In genomic region chr1:77039739-77040138, GRCh38 we compare ENCODE assay signal across 11 cellular contexts.
DNase-seq lines count a peak whose midpoint lies in the region; ATAC-seq and TF ChIP-seq lines count a peak whose summit lies in the region.
"Had no signal": no experiment of that assay in that cellular context is flagged by ENCODE, and none has a peak within 500 bp of the region (broad histone marks: within the 10 kb centered on the region; RNA-seq: fewer than 3 reads in every experiment).

No MANE protein-coding gene starts in this region.

- peak overlapping the region; percentile 2; the same call in 1 of the 2 replicates for H3K4me2 ChIP-seq in SK-N-SH
- no peak overlapping the region for H3K4me2 ChIP-seq in OCI-LY7 (ENCODE audit: low read length)

- no peak for TF ChIP-seq RAD21 in SK-N-SH (IDR thresholded peaks at IDR 0.05; ENCODE audit: low read length)

- H3K9me2 ChIP-seq in SK-N-SH (no peaks in the 10 kb centered on the region), OCI-LY7 (ENCODE audit: insufficient read depth, low read length) (no peaks in the 10 kb centered on the region)

- CTCF ChIA-PET in SK-N-SH (lab: Yijun Ruan, JAX), result no interaction called here
- CTCF ChIA-PET in OCI-LY7 (lab: Charles Lee; ENCODE audit: unreplicated experiment), result no interaction called here

- H3K27me3 ChIP-seq in SK-N-SH (ENCODE audit: insufficient read depth), result no peaks in the 10 kb centered on the region

- no peaks in the 10 kb centered on the region for H3K79me2 ChIP-seq in SK-N-SH (ENCODE audit: insufficient read depth)
- H3K79me2 ChIP-seq in OCI-LY7 (ENCODE audit: insufficient read depth, low read depth, low read length), result no peaks in the 10 kb centered on the region

- H2AFZ ChIP-seq in SK-N-SH (ENCODE audit: low read depth) (peak overlapping the region; percentile 68; the same call in 1 of the 2 replicates), OCI-LY7 (ENCODE audit: low read length) (no peak overlapping the region)

- H3K9me3 ChIP-seq in SK-N-SH, result no peaks in the 10 kb centered on the region
- H3K9me3 ChIP-seq in OCI-LY7 (ENCODE audit: low read length), result no peaks in the 10 kb centered on the region

- peak overlapping the region; percentile 19; the same call in 1 of the 2 replicates for H3K9ac ChIP-seq in SK-N-SH

- WGBS in SK-N-SH (ENCODE audit: low lambda C conversion rate), result 28% methylated on average over 8 of the region's 8 CpGs

- TF ChIP-seq EP300 in SK-N-SH (IDR thresholded peaks at IDR 0.05; ENCODE audit: borderline replicate concordance in 1 of 2, low read depth in 1 of 2, low read length in 1 of 2), result peak in 1 of 2 experiments; percentile 83; a peak in 2 of 4 replicates

- TF ChIP-seq CTCF in SK-N-SH (IDR thresholded peaks at IDR 0.05) (no peak), fibroblast of the aortic adventitia (IDR thresholded peaks at IDR 0.05; ENCODE audit: insufficient read depth, low read length) (no peak), OCI-LY7 (conservative IDR thresholded peaks at IDR 0.05; ENCODE audit: low read length) (no peak), GM20000 (IDR thresholded peaks at IDR 0.05; ENCODE audit: extremely low read depth, missing control alignments) (no peak)

- H3K36me3 ChIP-seq in SK-N-SH (replicated peaks in 1 of 2; ENCODE audit: control insufficient read depth in 1 of 2, insufficient read depth in 2 of 2, low read length in 1 of 2) (no peaks in the 10 kb centered on the region), OCI-LY7 (ENCODE audit: insufficient read depth, low read length) (no peaks in the 10 kb centered on the region)

- no peaks in the 10 kb centered on the region for H4K20me1 ChIP-seq in SK-N-SH (ENCODE audit: insufficient read depth)
- H4K20me1 ChIP-seq in OCI-LY7 (ENCODE audit: insufficient read depth, low read length), result no peaks in the 10 kb centered on the region

- H3F3A ChIP-seq in SK-N-SH (replicated peaks; ENCODE audit: insufficient read depth), result peaks cover 13% of the 10 kb centered on the region

- DNase-seq in GM03348 (ENCODE audit: low spot score) (peak; percentile 90), SK-N-SH (no peak), fibroblast of the aortic adventitia (ENCODE audit: low read depth) (peak; percentile 72), renal cortical epithelial cell (ENCODE audit: low read depth) (peak; percentile 97), OCI-LY7 (ENCODE audit: low spot score) (no peak), GM20000 (ENCODE audit: low spot score) (no peak), NK-92 (lab: John Stamatoyannopoulos, UW; ENCODE audit: unreplicated experiment) (no peak)
- DNase-seq: activated naive CD4-positive, alpha-beta T cell treated with anti-CD3 and anti-CD28 coated beads for 36 hours; DND-41; erythroblast had no signal

- no peak overlapping the region for H3K4me3 ChIP-seq in SK-N-SH (ENCODE audit: low read depth in 2 of 2, low read length in 1 of 2)
- H3K4me3 ChIP-seq in fibroblast of the aortic adventitia (ENCODE audit: low read depth, low read length), result no peak overlapping the region
- H3K4me3 ChIP-seq in OCI-LY7 (ENCODE audit: low read depth, low read length, poor library complexity, severe bottlenecking), result no peak overlapping the region

- ATAC-seq in HG03442 (IDR thresholded peaks at IDR 0.05; ENCODE audit: unreplicated experiment), result no peak

- H3K4me1 ChIP-seq in SK-N-SH (ENCODE audit: control insufficient read depth in 1 of 2, insufficient read depth in 2 of 2, low read depth in 1 of 2, low read length in 1 of 2), result peaks cover 0 to 14% of the 10 kb centered on the region in 2 experiments; a peak in 3 of 4 replicates
- H3K4me1 ChIP-seq in OCI-LY7 (ENCODE audit: insufficient read depth, low read length, poor library complexity, severe bottlenecking), result no peaks in the 10 kb centered on the region

- POLR2A ChIA-PET in SK-N-SH (lab: Yijun Ruan, JAX) (no interaction called here), OCI-LY7 (lab: Charles Lee) (no interaction called here)

- intact Hi-C loops in OCI-LY7 (cut with micrococcal nuclease; ENCODE audit: unreplicated experiment), result no loop called here

- H3K27ac ChIP-seq in SK-N-SH (ENCODE audit: low read depth in 2 of 2, low read length in 1 of 2), result peak overlapping the region in 1 of 2 experiments; percentile 84; a peak in 2 of 4 replicates
- H3K27ac ChIP-seq in OCI-LY7 (ENCODE audit: low read depth, low read length, poor library complexity, severe bottlenecking), result no peak overlapping the region

- no TSS peak for BruUV-seq in OCI-LY7 (replicated peaks; lab: Mats Ljungman, UMichigan)

TF ChIP-seq in SK-N-SH, 30 proteins besides CTCF, POLR2A, EP300 and RAD21 (continues in another document):
- TF ChIP-seq FOXM1 (IDR thresholded peaks at IDR 0.05; ENCODE audit: low read depth), result no peak
- TF ChIP-seq EZH2phosphoT487 (IDR thresholded peaks at IDR 0.05; ENCODE audit: borderline replicate concordance, low read depth), result no peak
- TF ChIP-seq PBX3 (IDR thresholded peaks at IDR 0.05), result peak; percentile 91
- TF ChIP-seq NRF1 (IDR thresholded peaks at IDR 0.05; ENCODE audit: low read depth, low read length), result no peak
- TF ChIP-seq ZBTB33 (IDR thresholded peaks at IDR 0.05; ENCODE audit: borderline replicate concordance, low read depth), result 0 out of 2 replicates have a peak, but pooled peaks have one; percentile 19
- TF ChIP-seq RFX5 (IDR thresholded peaks at IDR 0.05; ENCODE audit: low read length), result no peak
- TF ChIP-seq MXI1 (IDR thresholded peaks at IDR 0.05; ENCODE audit: low read depth, low read length), result no peak
- TF ChIP-seq RXRA (IDR thresholded peaks at IDR 0.05; ENCODE audit: borderline replicate concordance, low read depth), result peak; percentile 76; the same call in 1 of the 2 replicates
- peak; percentile 96 for TF ChIP-seq JUND (IDR thresholded peaks at IDR 0.05)
- peak; percentile 75 for TF ChIP-seq NFIC (IDR thresholded peaks at IDR 0.05; ENCODE audit: borderline replicate concordance)
- TF ChIP-seq MAX (IDR thresholded peaks at IDR 0.05; ENCODE audit: low read depth), result peak; percentile 72
- TF ChIP-seq MEF2A (IDR thresholded peaks at IDR 0.05; ENCODE audit: borderline replicate concordance, low read depth), result no peak
- TF ChIP-seq RCOR1 (IDR thresholded peaks at IDR 0.05; ENCODE audit: low read length), result no peak
- TF ChIP-seq ELF1 (IDR thresholded peaks at IDR 0.05), result no peak
- TF ChIP-seq IRF3 (IDR thresholded peaks at IDR 0.05; ENCODE audit: low read depth, low read length), result no peak

Comparison
In these comparisons a context has a peak if more than half of its experiments do, and no peak if none do; other contexts are left out.
1. DNase-seq: peak in GM03348 (single experiment), fibroblast of the aortic adventitia (single experiment) and renal cortical epithelial cell (single experiment); none in SK-N-SH (single experiment), OCI-LY7 (single experiment), GM20000 (single experiment) and NK-92 (single experiment).